Comparison of ENCODE assay signal across 8 cellular contexts in genomic region chr6:44002591-44003344, GRCh38.
A peak's percentile ranks its signal among the peaks of the same experiment; 100 is the strongest.
DNase-seq lines count a peak whose midpoint lies in the region; ATAC-seq and TF ChIP-seq lines count a peak whose summit lies in the region.

No MANE protein-coding gene starts in this region.

- H3K4me3 ChIP-seq in WI38 (ENCODE audit: low read depth, low read length) = peak overlapping the region; percentile 46

- no peak for TF ChIP-seq CTCF in WI38 (IDR thresholded peaks at IDR 0.05; ENCODE audit: low read depth, low read length)

- H3K27ac ChIP-seq in caudate nucleus (ENCODE audit: low read depth, low read length) = no peak overlapping the region

- DNase-seq in DMS79 treated with DMSO at 0.1 percent for 48 hours (lab: John Stamatoyannopoulos, UW) (peak; percentile 83), caudate nucleus (lab: John Stamatoyannopoulos, UW) (peak in 39 of 61 donors; percentile 14 to 82 (median 44)), left kidney (ENCODE audit: low read depth, low spot score) (peak; percentile 88), NAMALWA (ENCODE audit: low spot score) (no peak), COLO829 (ENCODE audit: low spot score) (no peak)
- peak; percentile 61 to 77 for DNase-seq in stimulated activated CD4-positive, alpha-beta T cell treated with anti-CD3 and anti-CD28 coated beads, Interleukin-4, amount 100 ng/mL, for 4 hours

- ATAC-seq in HG03520 (IDR thresholded peaks at IDR 0.05; ENCODE audit: unreplicated experiment) = peak; percentile 44

Comparison
In these comparisons a context has a peak if more than half of its experiments do, and no peak if none do; other contexts are left out.
1. DNase-seq: peak in DMS79 treated with DMSO at 0.1 percent for 48 hours (single experiment), caudate nucleus (39 of 61), left kidney (single experiment) and stimulated activated CD4-positive, alpha-beta T cell treated with anti-CD3 and anti-CD28 coated beads, Interleukin-4, amount 100 ng/mL, for 4 hours (2 of 2); none in NAMALWA (single experiment) and COLO829 (single experiment).